ENCODE assay signal across 22 cellular contexts in the genomic region with DNA sequence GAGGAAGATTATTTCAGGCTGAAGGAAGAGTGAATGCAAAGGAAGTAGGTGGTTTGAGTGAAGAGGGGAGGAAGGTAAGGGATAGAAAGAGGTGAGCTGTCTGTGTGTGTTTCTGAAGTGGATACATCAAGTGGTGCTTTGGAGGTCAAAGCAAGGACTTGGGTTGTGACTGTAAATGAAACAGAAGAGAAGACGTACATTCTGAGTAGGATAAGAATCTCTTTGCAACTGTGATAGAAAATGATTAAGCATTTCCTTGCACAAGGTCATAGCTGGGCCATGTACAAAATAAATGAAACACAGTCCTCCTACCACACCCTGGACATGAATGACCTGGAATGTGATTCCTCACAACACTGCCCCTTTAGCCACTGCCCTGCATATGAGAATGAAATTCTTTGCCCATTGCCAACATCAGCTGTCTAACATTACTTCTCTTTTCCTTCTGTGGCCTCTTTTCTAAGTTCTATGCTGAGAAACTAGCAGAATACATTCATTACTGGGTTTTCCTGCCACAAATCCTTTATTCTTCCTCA. TPM values are rescaled to one million over a fixed set of nuclear protein-coding genes. Genes with fewer than 3 reads are reported as not detected.
DNase-seq lines count a peak whose midpoint lies in the region; ATAC-seq and TF ChIP-seq lines count a peak whose summit lies in the region.
"Had no signal": no experiment of that assay in that cellular context is flagged by ENCODE, and none has a peak within 500 bp of the region (broad histone marks: within the 10 kb centered on the region; RNA-seq: fewer than 3 reads in every experiment).

No MANE protein-coding gene starts in this region.

- no peak for DNase-seq in activated CD8-positive, alpha-beta memory T cell treated with anti-CD3 and anti-CD28 coated beads, Interleukin-2, amount 10 ng/mL, durations not matched to agents 7 days and 5 days
- no peak for DNase-seq in activated CD8-positive, alpha-beta memory T cell treated with anti-CD3 and anti-CD28 coated beads, Interleukin-2, amount 50 U/mL, for 4 hours
- DNase-seq in adipocyte (ENCODE audit: low read depth) = peak; percentile 62
- no peak for DNase-seq in mesothelial cell of epicardium (ENCODE audit: low spot score in 2 of 2, unreplicated experiment in 2 of 2)
- no peak for DNase-seq in type B pancreatic cell (ENCODE audit: extremely low spot score, unreplicated experiment)
- no peak for DNase-seq in activated naive CD4-positive, alpha-beta T cell treated with Interleukin-2 at 50 U/mL for 16 hours
- no peak for DNase-seq in psoas muscle
- DNase-seq: 8988T, DMS79 treated with DMSO at 0.1 percent for 48 hours, H9, NCI-H1417, NCI-H187, NCI-H226, NCI-H524, NCI-H82, SJCRH30 had no signal

- peak; percentile 42 for ATAC-seq in activated CD8-positive, alpha-beta memory T cell treated with anti-CD3 and anti-CD28 coated beads, Interleukin-2, amount 10 ng/mL, durations not matched to agents 7 days and 5 days
- ATAC-seq in GM21515 (IDR thresholded peaks at IDR 0.05; ENCODE audit: unreplicated experiment) (no peak), psoas muscle (no peak)

- H3K4me1 Mint-ChIP-seq in activated CD8-positive, alpha-beta memory T cell treated with anti-CD3 and anti-CD28 coated beads, Interleukin-2, amount 10 ng/mL, durations not matched to agents 7 days and 5 days = peaks cover 9% of the 10 kb centered on the region
- peaks cover 28% of the 10 kb centered on the region for H3K4me1 Mint-ChIP-seq in mesothelial cell of epicardium
- peaks cover 11% of the 10 kb centered on the region for H3K4me1 Mint-ChIP-seq in type B pancreatic cell (ENCODE audit: unreplicated experiment)
- H3K4me1 Mint-ChIP-seq: CD14-positive monocyte, H9 had no signal

- no peak overlapping the region for H3K4me3 ChIP-seq in adipocyte (ENCODE audit: low read length)
- no peak overlapping the region for H3K4me3 ChIP-seq in psoas muscle
- H3K4me3 ChIP-seq: PC-9, SJCRH30 had no signal

- H3K36me3 Mint-ChIP-seq in activated CD8-positive, alpha-beta memory T cell treated with anti-CD3 and anti-CD28 coated beads, Interleukin-2, amount 10 ng/mL, durations not matched to agents 7 days and 5 days = no peaks in the 10 kb centered on the region
- H3K36me3 Mint-ChIP-seq in mesothelial cell of epicardium (no peaks in the 10 kb centered on the region), type B pancreatic cell (no peaks in the 10 kb centered on the region)
- H3K36me3 Mint-ChIP-seq: CD14-positive monocyte had no signal

- H3K9me3 Mint-ChIP-seq in activated CD8-positive, alpha-beta memory T cell treated with anti-CD3 and anti-CD28 coated beads, Interleukin-2, amount 10 ng/mL, durations not matched to agents 7 days and 5 days (ENCODE audit: low read depth) = no peaks in the 10 kb centered on the region
- H3K9me3 Mint-ChIP-seq in mesothelial cell of epicardium (peaks cover 9% of the 10 kb centered on the region), type B pancreatic cell (no peaks in the 10 kb centered on the region)
- H3K9me3 Mint-ChIP-seq: H9 had no signal

- no peak overlapping the region for H3K27ac ChIP-seq in psoas muscle
- H3K27ac ChIP-seq: KMS-11, PC-9, SJCRH30 had no signal

- TF ChIP-seq CTCF in mesothelial cell of epicardium (IDR thresholded peaks at IDR 0.05; ENCODE audit: unreplicated experiment) = no peak
- TF ChIP-seq CTCF in type B pancreatic cell (conservative IDR thresholded peaks at IDR 0.05) = no peak
- TF ChIP-seq CTCF in psoas muscle (IDR thresholded peaks at IDR 0.05) = no peak

- H3K4me1 ChIP-seq in adipocyte (ENCODE audit: control insufficient read depth, insufficient read depth, low read length) (peaks cover 7% of the 10 kb centered on the region), psoas muscle (no peaks in the 10 kb centered on the region)
- H3K4me1 ChIP-seq: SJCRH30 had no signal

- no peak overlapping the region for H3K27ac Mint-ChIP-seq in activated CD8-positive, alpha-beta memory T cell treated with anti-CD3 and anti-CD28 coated beads, Interleukin-2, amount 10 ng/mL, durations not matched to agents 7 days and 5 days
- H3K27ac Mint-ChIP-seq in mesothelial cell of epicardium = peak overlapping the region; percentile 62
- H3K27ac Mint-ChIP-seq in type B pancreatic cell = peak overlapping the region; percentile 17
- H3K27ac Mint-ChIP-seq: CD14-positive monocyte, H9 had no signal

- intact Hi-C loops in psoas muscle (cut with DNase I) = no loop called here

- H3K27me3 ChIP-seq in adipocyte (replicated peaks; ENCODE audit: control insufficient read depth, insufficient read depth, low read length) (peaks cover 65% of the 10 kb centered on the region), psoas muscle (ENCODE audit: insufficient read depth in 3 of 3, low read length in 2 of 3) (no peaks in the 10 kb centered on the region)
- H3K27me3 ChIP-seq: SJCRH30 had no signal

- 32 to 45% (median 41%) methylated on average over 1 of the region's 1 CpG for WGBS in psoas muscle, 3 donors

- no peaks in the 10 kb centered on the region for H3K36me3 ChIP-seq in adipocyte (ENCODE audit: control insufficient read depth, insufficient read depth, low read length, severe bottlenecking)
- no peaks in the 10 kb centered on the region for H3K36me3 ChIP-seq in psoas muscle (ENCODE audit: insufficient read depth in 1 of 2, low read depth in 1 of 2)
- H3K36me3 ChIP-seq: SJCRH30 had no signal

- CTCF ChIA-PET in activated CD8-positive, alpha-beta memory T cell treated with anti-CD3 and anti-CD28 coated beads, Interleukin-2, amount 10 ng/mL, durations not matched to agents 7 days and 5 days (lab: Charles Lee) = no interaction called here

- H3K27me3 Mint-ChIP-seq in activated CD8-positive, alpha-beta memory T cell treated with anti-CD3 and anti-CD28 coated beads, Interleukin-2, amount 10 ng/mL, durations not matched to agents 7 days and 5 days = peaks cover 31% of the 10 kb centered on the region
- H3K27me3 Mint-ChIP-seq in mesothelial cell of epicardium (ENCODE audit: low read depth) = no peaks in the 10 kb centered on the region
- no peaks in the 10 kb centered on the region for H3K27me3 Mint-ChIP-seq in type B pancreatic cell

- H3K9me3 ChIP-seq in adipocyte (ENCODE audit: control insufficient read depth, low read length) = peaks cover 7% of the 10 kb centered on the region
- H3K9me3 ChIP-seq in psoas muscle = no peaks in the 10 kb centered on the region
- H3K9me3 ChIP-seq: SJCRH30 had no signal

- no peak overlapping the region for H3K9ac ChIP-seq in adipocyte (ENCODE audit: low read length)
- H3K9ac ChIP-seq: KMS-11 had no signal

- no peak overlapping the region for H3K4me3 Mint-ChIP-seq in activated CD8-positive, alpha-beta memory T cell treated with anti-CD3 and anti-CD28 coated beads, Interleukin-2, amount 10 ng/mL, durations not matched to agents 7 days and 5 days
- H3K4me3 Mint-ChIP-seq in mesothelial cell of epicardium = no peak overlapping the region
- no peak overlapping the region for H3K4me3 Mint-ChIP-seq in type B pancreatic cell
- H3K4me3 Mint-ChIP-seq: CD14-positive monocyte, H9 had no signal

RNA-seq across cellular contexts. Expression of gene MINDY4B, which starts 28.3 kb away (rescaled TPM):
- total RNA-seq in activated CD8-positive, alpha-beta memory T cell treated with anti-CD3 and anti-CD28 coated beads, Interleukin-2, amount 10 ng/mL, durations not matched to agents 7 days and 5 days = not detected
- not detected in 3 replicates for total RNA-seq in mesothelial cell of epicardium
- total RNA-seq in type B pancreatic cell (ENCODE audit: low replicate concordance) = not detected in 2 replicates
- not detected for total RNA-seq in psoas muscle
- not detected for polyA plus RNA-seq in psoas muscle
- total RNA-seq: H9, M059J, PC-9, SJCRH30 had no signal
- polyA plus RNA-seq: AG04450, CD14-positive monocyte had no signal

RNA-seq across cellular contexts. Expression of gene CLRN1, which starts 39.0 kb away (rescaled TPM):
- total RNA-seq in activated CD8-positive, alpha-beta memory T cell treated with anti-CD3 and anti-CD28 coated beads, Interleukin-2, amount 10 ng/mL, durations not matched to agents 7 days and 5 days = not detected
- total RNA-seq in mesothelial cell of epicardium = not detected in 3 replicates
- total RNA-seq in type B pancreatic cell (ENCODE audit: low replicate concordance) = not detected in 2 replicates
- total RNA-seq in psoas muscle = not detected
- not detected for polyA plus RNA-seq in psoas muscle
- total RNA-seq: H9, M059J, PC-9, SJCRH30 had no signal
- polyA plus RNA-seq: AG04450, CD14-positive monocyte had no signal
